10 cellular contexts compared by ENCODE assay signal in the genomic region with DNA sequence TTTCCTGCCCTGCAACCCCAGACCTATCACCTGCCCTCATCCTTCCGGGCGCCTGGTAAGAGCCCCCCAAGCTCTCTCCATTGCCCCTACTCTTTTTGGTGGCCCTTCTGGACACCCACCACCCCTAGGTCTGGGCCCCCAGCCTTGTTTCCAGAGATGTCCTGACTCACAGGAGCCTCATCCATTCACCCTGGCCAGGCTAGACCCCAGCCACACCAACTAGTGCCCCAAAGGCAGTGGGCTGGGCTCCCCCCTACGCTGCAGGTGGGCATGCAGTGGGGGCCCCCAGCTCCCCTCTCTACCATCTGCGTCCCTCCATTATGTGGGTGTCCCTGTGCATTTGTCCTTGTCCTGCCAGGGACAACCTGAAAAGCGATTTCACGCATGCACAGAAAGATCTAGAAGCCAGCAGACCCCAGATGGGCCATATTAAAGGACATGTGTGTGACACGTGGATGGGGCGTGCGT. TPM values are rescaled to one million over a fixed set of nuclear protein-coding genes. Genes with fewer than 3 reads are reported as not detected.
DNase-seq lines count a peak whose midpoint lies in the region; ATAC-seq and TF ChIP-seq lines count a peak whose summit lies in the region.
"Had no signal": no experiment of that assay in that cellular context is flagged by ENCODE, and none has a peak within 500 bp of the region (broad histone marks: within the 10 kb centered on the region; RNA-seq: fewer than 3 reads in every experiment).

No MANE protein-coding gene starts in this region.

- H3K27ac ChIP-seq in ACC112 (ENCODE audit: low read depth, low read length), result no peak overlapping the region
- peak overlapping the region; percentile 66 for H3K27ac ChIP-seq in osteoblast (ENCODE audit: low read depth, low read length)

- TF ChIP-seq CTCF in fibroblast of villous mesenchyme (IDR thresholded peaks at IDR 0.05; ENCODE audit: insufficient read depth, low read depth, low read length), result no peak
- no peak for TF ChIP-seq CTCF in osteoblast (IDR thresholded peaks at IDR 0.05; ENCODE audit: extremely low read depth, low read depth, low read length)

- H3K9ac ChIP-seq in NT2/D1 (ENCODE audit: insufficient read length, low read depth), result peak overlapping the region; percentile 78

- H3K79me2 ChIP-seq in ACC112 (ENCODE audit: control insufficient read depth, insufficient read depth, low read length, unreplicated experiment), result no peaks in the 10 kb centered on the region
- peaks cover 13% of the 10 kb centered on the region for H3K79me2 ChIP-seq in osteoblast (ENCODE audit: insufficient read depth, low read length)

- no peaks in the 10 kb centered on the region for H4K20me1 ChIP-seq in osteoblast (ENCODE audit: insufficient read depth, low read length)

- H3K27me3 ChIP-seq in ACC112 (ENCODE audit: insufficient read depth, low read length) (no peaks in the 10 kb centered on the region), NT2/D1 (ENCODE audit: insufficient read depth, insufficient read length) (no peaks in the 10 kb centered on the region), osteoblast (ENCODE audit: insufficient read depth, low read length) (no peaks in the 10 kb centered on the region)
- H3K27me3 ChIP-seq: MG63 had no signal

- H2AFZ ChIP-seq in ACC112 (ENCODE audit: low read length, unreplicated experiment), result no peak overlapping the region
- no peak overlapping the region for H2AFZ ChIP-seq in osteoblast (ENCODE audit: low read length)

- H3K36me3 ChIP-seq in ACC112 (ENCODE audit: insufficient read depth, low read length), result no peaks in the 10 kb centered on the region
- H3K36me3 ChIP-seq in NT2/D1 (ENCODE audit: insufficient read depth, insufficient read length, low read length), result peaks cover 21% of the 10 kb centered on the region
- H3K36me3 ChIP-seq in osteoblast (ENCODE audit: insufficient read depth, low read length), result no peaks in the 10 kb centered on the region
- H3K36me3 ChIP-seq: MG63 had no signal

- peaks cover 54% of the 10 kb centered on the region for H3K4me1 ChIP-seq in ACC112 (ENCODE audit: control insufficient read depth, insufficient read depth, low read length, unreplicated experiment)
- H3K4me1 ChIP-seq in NT2/D1 (ENCODE audit: insufficient read depth, insufficient read length), result peaks cover 36% of the 10 kb centered on the region
- peaks cover 59% of the 10 kb centered on the region for H3K4me1 ChIP-seq in osteoblast (ENCODE audit: insufficient read depth, low read length)

- ATAC-seq in HG03045 (IDR thresholded peaks at IDR 0.05; ENCODE audit: unreplicated experiment), result no peak

- DNase-seq in NT2/D1 (ENCODE audit: low read depth, low spot score) (no peak), fibroblast of villous mesenchyme (ENCODE audit: low read depth) (no peak), osteoblast (ENCODE audit: insufficient read length, low spot score, missing footprints) (peak; percentile 67), DMS79 treated with DMSO at 0.1 percent for 48 hours (lab: John Stamatoyannopoulos, UW) (no peak), SW 1271 (lab: John Stamatoyannopoulos, UW) (no peak)
- no peak for DNase-seq in activated CD8-positive, alpha-beta memory T cell treated with anti-CD3 and anti-CD28 coated beads for 24 hours
- DNase-seq: MG63 had no signal

- H3K9me3 ChIP-seq in NT2/D1 (ENCODE audit: insufficient read depth, low read length) (no peaks in the 10 kb centered on the region), osteoblast (ENCODE audit: low read depth, low read length) (no peaks in the 10 kb centered on the region)
- H3K9me3 ChIP-seq: MG63 had no signal

- H3K4me2 ChIP-seq in osteoblast (ENCODE audit: insufficient read depth, low read length), result peak overlapping the region; percentile 81

- H3K4me3 ChIP-seq in ACC112 (ENCODE audit: low read depth, low read length), result peak overlapping the region; percentile 81
- H3K4me3 ChIP-seq in NT2/D1 (ENCODE audit: insufficient read length, low read depth), result no peak overlapping the region
- peak overlapping the region; percentile 64 for H3K4me3 ChIP-seq in fibroblast of villous mesenchyme (ENCODE audit: low read depth, low read length)
- peak overlapping the region; percentile 77 for H3K4me3 ChIP-seq in osteoblast (ENCODE audit: insufficient read depth, low read length)
- H3K4me3 ChIP-seq: MG63 had no signal

RNA-seq across cellular contexts. Expression of a gene that starts 1.4 kb away (rescaled TPM):
- total RNA-seq in fibroblast of villous mesenchyme, result 52.8 and 61.3 TPM in 2 replicates
- 39.4 and 41.5 TPM in 2 replicates for total RNA-seq in osteoblast
- total RNA-seq: activated CD4-positive, alpha-beta T cell treated with anti-CD3 and anti-CD28 coated beads, Interleukin-2, amount 10 ng/mL, durations not matched to agents 24 days and 14 days had no signal

RNA-seq across cellular contexts. Expression of a gene that starts 30.9 kb away (rescaled TPM):
- total RNA-seq in fibroblast of villous mesenchyme, result not detected in 2 replicates
- not detected in 2 replicates for total RNA-seq in osteoblast
- total RNA-seq: activated CD4-positive, alpha-beta T cell treated with anti-CD3 and anti-CD28 coated beads, Interleukin-2, amount 10 ng/mL, durations not matched to agents 24 days and 14 days had no signal

RNA-seq across cellular contexts. Expression of a gene that starts 37.1 kb away (rescaled TPM):
- total RNA-seq in fibroblast of villous mesenchyme (10.4 and 13.5 TPM in 2 replicates), osteoblast (14.1 and 17.4 TPM in 2 replicates)
